10 cellular contexts compared by ENCODE assay signal in genomic region chr6:31658983-31659648, GRCh38. TPM values are rescaled to one million over a fixed set of nuclear protein-coding genes. Genes with fewer than 3 reads are reported as not detected.
DNase-seq lines count a peak whose midpoint lies in the region; ATAC-seq, FAIRE-seq and TF ChIP-seq lines count a peak whose summit lies in the region.
"Had no signal": no experiment of that assay in that cellular context is flagged by ENCODE, and none has a peak within 500 bp of the region (broad histone marks: within the 10 kb centered on the region; RNA-seq: fewer than 3 reads in every experiment).

No MANE protein-coding gene starts in this region.

- dilution Hi-C loops in endothelial cell of umbilical vein (cut with MboI; ENCODE audit: extremely low pct_ligation_motif_present, low sequenced_read_pairs): no loop called here

- H3K4me2 ChIP-seq in OCI-LY7 (ENCODE audit: low read length) (peak overlapping the region; percentile 97), endothelial cell of umbilical vein (ENCODE audit: insufficient read depth, low read length) (peak overlapping the region; percentile 67)

- H3K9me3 Mint-ChIP-seq in CD8-positive, alpha-beta T cell: no peaks in the 10 kb centered on the region
- H3K9me3 Mint-ChIP-seq in osteocyte (ENCODE audit: unreplicated experiment): no peaks in the 10 kb centered on the region

- peaks cover 75% of the 10 kb centered on the region for H3K4me1 Mint-ChIP-seq in CD8-positive, alpha-beta T cell (ENCODE audit: low read depth)
- H3K4me1 Mint-ChIP-seq in osteocyte (ENCODE audit: unreplicated experiment): peaks cover 48% of the 10 kb centered on the region

- no peak for TF ChIP-seq CTCF in CD8-positive, alpha-beta T cell (IDR thresholded peaks at IDR 0.05)
- TF ChIP-seq CTCF in OCI-LY7 (conservative IDR thresholded peaks at IDR 0.05; ENCODE audit: low read length): no peak
- TF ChIP-seq CTCF in endothelial cell of umbilical vein (IDR thresholded peaks at IDR 0.05; ENCODE audit: extremely low read depth in 1 of 2, insufficient read depth in 1 of 2, low read depth in 1 of 2, low read length in 2 of 2): no peak
- TF ChIP-seq CTCF in osteocyte (IDR thresholded peaks at IDR 0.05): no peak

- no peak for TF ChIP-seq POLR2A in endothelial cell of umbilical vein (IDR thresholded peaks at IDR 0.05; ENCODE audit: low read depth, low read length)

- no peak for DNase-seq in CD8-positive, alpha-beta T cell
- DNase-seq in OCI-LY7 (ENCODE audit: low spot score) (no peak), endothelial cell of umbilical vein (ENCODE audit: low read depth, low spot score) (no peak), osteocyte (ENCODE audit: extremely low spot score, unreplicated experiment) (no peak), NCI-H2107 (lab: John Stamatoyannopoulos, UW) (no peak)
- DNase-seq in effector CD4-positive, alpha-beta T cell: no peak
- DNase-seq: amniotic stem cell, NCI-H1105 had no signal

- peaks cover 53% of the 10 kb centered on the region for H3K4me1 ChIP-seq in CD8-positive, alpha-beta T cell (ENCODE audit: insufficient read depth, low read length)
- H3K4me1 ChIP-seq in OCI-LY7 (ENCODE audit: insufficient read depth, low read length, poor library complexity, severe bottlenecking) (peaks cover 55% of the 10 kb centered on the region), endothelial cell of umbilical vein (ENCODE audit: control insufficient read depth, extremely low read depth, insufficient read depth, low read length) (peaks cover 36% of the 10 kb centered on the region)

- POLR2A ChIA-PET in CD8-positive, alpha-beta T cell (lab: Charles Lee): interaction anchor here (1.9 kb wide), 1 partner anchor 71 kb away, joined by 5 read pairs; no protein-coding TSS in a partner anchor
- POLR2A ChIA-PET in OCI-LY7 (lab: Charles Lee): no interaction called here
- POLR2A ChIA-PET in endothelial cell of umbilical vein (lab: Charles Lee): interaction anchor here (0.9 kb wide), 1 partner anchor 156 kb away, joined by 4 read pairs; the partner anchor contains the start of genes HSPA1A and HSPA1L

- H3K9me3 ChIP-seq in CD8-positive, alpha-beta T cell (ENCODE audit: low read length): no peaks in the 10 kb centered on the region
- H3K9me3 ChIP-seq in OCI-LY7 (ENCODE audit: low read length): no peaks in the 10 kb centered on the region
- H3K9me3 ChIP-seq in endothelial cell of umbilical vein (replicated peaks; ENCODE audit: control insufficient read depth, insufficient read depth, low read length): no peaks in the 10 kb centered on the region

- H3K9me2 ChIP-seq in OCI-LY7 (ENCODE audit: insufficient read depth, low read length): no peaks in the 10 kb centered on the region

- CTCF ChIA-PET in CD8-positive, alpha-beta T cell (lab: Charles Lee): interaction anchor here (1.0 kb wide), 1 partner anchor 60 kb away, joined by 4 read pairs; no protein-coding TSS in a partner anchor
- CTCF ChIA-PET in OCI-LY7 (lab: Charles Lee; ENCODE audit: unreplicated experiment): no interaction called here
- CTCF ChIA-PET in endothelial cell of umbilical vein (lab: Charles Lee): no interaction called here

- no TSS peak for BruUV-seq in OCI-LY7 (replicated peaks; lab: Mats Ljungman, UMichigan)
- BruUV-seq in endothelial cell of umbilical vein (replicated peaks; lab: Mats Ljungman, UMichigan): no TSS peak

- FAIRE-seq in endothelial cell of umbilical vein (lab: Jason Lieb, UNC): no peak

- H4K20me1 ChIP-seq in OCI-LY7 (ENCODE audit: insufficient read depth, low read length) (no peaks in the 10 kb centered on the region), endothelial cell of umbilical vein (replicated peaks; ENCODE audit: control insufficient read depth, extremely low read depth, insufficient read depth, low read length) (no peaks in the 10 kb centered on the region)

- no peaks in the 10 kb centered on the region for H3K27me3 Mint-ChIP-seq in CD8-positive, alpha-beta T cell (ENCODE audit: low read depth)
- H3K27me3 Mint-ChIP-seq in osteocyte (ENCODE audit: unreplicated experiment): no peaks in the 10 kb centered on the region

- peak overlapping the region; percentile 97 for H3K4me3 ChIP-seq in CD8-positive, alpha-beta T cell (ENCODE audit: low read depth, low read length)
- peak overlapping the region; percentile 75 for H3K4me3 ChIP-seq in OCI-LY7 (ENCODE audit: low read depth, low read length, poor library complexity, severe bottlenecking)
- H3K4me3 ChIP-seq in endothelial cell of umbilical vein (replicated peaks in 1 of 3; ENCODE audit: insufficient read depth in 1 of 3, low read depth in 1 of 3, low read length in 3 of 3): peak overlapping the region in 2 of 3 experiments; percentile 70 to 76

- H3K79me2 ChIP-seq in OCI-LY7 (ENCODE audit: insufficient read depth, low read depth, low read length) (peaks cover 26% of the 10 kb centered on the region), endothelial cell of umbilical vein (ENCODE audit: control insufficient read depth, insufficient read depth, low read length) (peaks cover 25% of the 10 kb centered on the region)

- no peak for ATAC-seq in CD8-positive, alpha-beta T cell
- no peak for ATAC-seq in GM19351 (IDR thresholded peaks at IDR 0.05; ENCODE audit: unreplicated experiment)
- ATAC-seq in HG03196 (IDR thresholded peaks at IDR 0.05; ENCODE audit: unreplicated experiment): no peak

- H2AFZ ChIP-seq in OCI-LY7 (ENCODE audit: low read length) (no peak overlapping the region), endothelial cell of umbilical vein (ENCODE audit: low read depth, low read length) (no peak overlapping the region)

- no peak overlapping the region for H3K9ac ChIP-seq in endothelial cell of umbilical vein (replicated peaks; ENCODE audit: extremely low read depth, insufficient read depth, low read length)

- H3K9me1 ChIP-seq in endothelial cell of umbilical vein (replicated peaks; ENCODE audit: control insufficient read depth, extremely low read depth, insufficient read depth, low read length): no peaks in the 10 kb centered on the region

- peaks cover 52% of the 10 kb centered on the region for H3K36me3 Mint-ChIP-seq in CD8-positive, alpha-beta T cell
- peaks cover 13% of the 10 kb centered on the region for H3K36me3 Mint-ChIP-seq in osteocyte (ENCODE audit: unreplicated experiment)

- peak overlapping the region; percentile 92 for H3K4me3 Mint-ChIP-seq in CD8-positive, alpha-beta T cell
- peak overlapping the region; percentile 82 for H3K4me3 Mint-ChIP-seq in osteocyte (ENCODE audit: unreplicated experiment)

- H3K36me3 ChIP-seq in CD8-positive, alpha-beta T cell (ENCODE audit: insufficient read depth, low read length): no peaks in the 10 kb centered on the region
- H3K36me3 ChIP-seq in OCI-LY7 (ENCODE audit: insufficient read depth, low read length) (peaks cover 33% of the 10 kb centered on the region), endothelial cell of umbilical vein (ENCODE audit: control insufficient read depth in 2 of 2, extremely low read depth in 1 of 2, insufficient read depth in 2 of 2, low read length in 2 of 2) (peaks cover 3 to 4% of the 10 kb centered on the region in 2 experiments)

- intact Hi-C loops in CD8-positive, alpha-beta T cell (cut with DNase I, micrococcal nuclease): no loop called here
- intact Hi-C loops in OCI-LY7 (cut with micrococcal nuclease; ENCODE audit: unreplicated experiment) (no loop called here), endothelial cell of umbilical vein (cut with micrococcal nuclease) (no loop called here)

- H3K27ac Mint-ChIP-seq in CD8-positive, alpha-beta T cell: peak overlapping the region; percentile 93
- peak overlapping the region; percentile 84 for H3K27ac Mint-ChIP-seq in osteocyte (ENCODE audit: unreplicated experiment)

- peak overlapping the region; percentile 79 for H3K27ac ChIP-seq in CD8-positive, alpha-beta T cell (ENCODE audit: low read depth, low read length)
- no peak overlapping the region for H3K27ac ChIP-seq in OCI-LY7 (ENCODE audit: low read depth, low read length, poor library complexity, severe bottlenecking)
- no peak overlapping the region for H3K27ac ChIP-seq in endothelial cell of umbilical vein (ENCODE audit: insufficient read depth, low read depth, low read length)

- H3K27me3 ChIP-seq in CD8-positive, alpha-beta T cell (ENCODE audit: insufficient read depth, low read length): no peaks in the 10 kb centered on the region
- no peaks in the 10 kb centered on the region for H3K27me3 ChIP-seq in endothelial cell of umbilical vein (ENCODE audit: control insufficient read depth in 2 of 2, insufficient read depth in 2 of 2, low read length in 2 of 2)

RNA-seq across cellular contexts. Expression of gene C6orf47, which starts 1.5 kb away (rescaled TPM):
- 10 to 100 TPM; 13.3 to 13.4 TPM for total RNA-seq in CD8-positive, alpha-beta T cell
- 17.5 and 18.5 TPM in 2 replicates for total RNA-seq in OCI-LY7 (2014; rRNA removed; shearing (Covaris generic))
- total RNA-seq in OCI-LY7 (2022) (16.7 and 17.4 TPM in 2 replicates), endothelial cell of umbilical vein (12.8 and 15.0 TPM in 2 replicates), osteocyte (21.5 and 23.0 TPM in 2 replicates)
- polyA plus RNA-seq in endothelial cell of umbilical vein: 5.6 and 5.8 TPM in 2 replicates
- polyA plus RNA-seq in endothelial cell of umbilical vein (2011; cell fraction: cytosol; rRNA removed): 9.6 and 10.2 TPM in 2 replicates
- 7.1 and 7.6 TPM in 2 replicates for polyA plus RNA-seq in endothelial cell of umbilical vein (2011; cell fraction: nucleus; rRNA removed)
- polyA plus RNA-seq in endothelial cell of umbilical vein (2012): 9.6 and 9.8 TPM in 2 replicates
- 6.8 and 7.2 TPM in 2 replicates for polyA minus RNA-seq in endothelial cell of umbilical vein
- 6.7 TPM for polyA minus RNA-seq in endothelial cell of umbilical vein (2011; cell fraction: cytosol; rRNA and poly(A)+ RNA removed)
- polyA minus RNA-seq in endothelial cell of umbilical vein (2011; cell fraction: nucleus; rRNA and poly(A)+ RNA removed): 4.3 and 7.1 TPM in 2 replicates

RNA-seq across cellular contexts. Expression of gene APOM, which starts 3.4 kb away (rescaled TPM):
- total RNA-seq in CD8-positive, alpha-beta T cell: 1 to 10 TPM; 5.7 to 7.7 TPM
- 0.13 and 1.5 TPM in 2 replicates for total RNA-seq in OCI-LY7 (2014; rRNA removed; shearing (Covaris generic))
- total RNA-seq in OCI-LY7 (2022): 2.1 and 3.6 TPM in 2 replicates
- 0.97 TPM in 1 of 2 replicates, not detected in the other for total RNA-seq in endothelial cell of umbilical vein
- polyA plus RNA-seq in endothelial cell of umbilical vein: 2.5 and 2.6 TPM in 2 replicates
- polyA plus RNA-seq in endothelial cell of umbilical vein (2011; cell fraction: cytosol; rRNA removed): 1.5 and 2.9 TPM in 2 replicates
- 1.1 and 1.9 TPM in 2 replicates for polyA plus RNA-seq in endothelial cell of umbilical vein (2011; cell fraction: nucleus; rRNA removed)
- 0.59 and 0.74 TPM in 2 replicates for polyA plus RNA-seq in endothelial cell of umbilical vein (2012)
- polyA minus RNA-seq in endothelial cell of umbilical vein: 0.83 TPM in 1 of 2 replicates, not detected in the other
- 2.2 TPM for polyA minus RNA-seq in endothelial cell of umbilical vein (2011; cell fraction: cytosol; rRNA and poly(A)+ RNA removed)
- polyA minus RNA-seq in endothelial cell of umbilical vein (2011; cell fraction: nucleus; rRNA and poly(A)+ RNA removed): not detected in 2 replicates
- total RNA-seq in osteocyte: 2.2 and 4.0 TPM in 2 replicates

RNA-seq across cellular contexts. Expression of gene GPANK1, which starts 5.7 kb away (rescaled TPM):
- 10 to 100 TPM in 1 of 2 experiments, 1 to 10 TPM in 1; 9.8 to 10.8 TPM for total RNA-seq in CD8-positive, alpha-beta T cell
- 34.3 and 50.9 TPM in 2 replicates for total RNA-seq in OCI-LY7 (2014; rRNA removed; shearing (Covaris generic))
- total RNA-seq in OCI-LY7 (2022) (38.8 and 40.7 TPM in 2 replicates), endothelial cell of umbilical vein (11.7 and 12.6 TPM in 2 replicates), osteocyte (17.0 and 18.7 TPM in 2 replicates)
- polyA plus RNA-seq in endothelial cell of umbilical vein: 13.3 and 17.5 TPM in 2 replicates
- 11.8 and 16.0 TPM in 2 replicates for polyA plus RNA-seq in endothelial cell of umbilical vein (2011; cell fraction: cytosol; rRNA removed)
- 10.5 and 12.5 TPM in 2 replicates for polyA plus RNA-seq in endothelial cell of umbilical vein (2011; cell fraction: nucleus; rRNA removed)
- 7.3 and 7.5 TPM in 2 replicates for polyA plus RNA-seq in endothelial cell of umbilical vein (2012)
- polyA minus RNA-seq in endothelial cell of umbilical vein: 3.6 and 4.5 TPM in 2 replicates
- polyA minus RNA-seq in endothelial cell of umbilical vein (2011; cell fraction: cytosol; rRNA and poly(A)+ RNA removed): 12.7 TPM
- 5.0 and 6.1 TPM in 2 replicates for polyA minus RNA-seq in endothelial cell of umbilical vein (2011; cell fraction: nucleus; rRNA and poly(A)+ RNA removed)

RNA-seq across cellular contexts. Expression of gene BAG6, which starts 6.7 kb away (rescaled TPM):
- 100 to 1,000 TPM; 203 to 206 TPM for total RNA-seq in CD8-positive, alpha-beta T cell
- total RNA-seq in OCI-LY7 (2014; rRNA removed; shearing (Covaris generic)): 191 and 233 TPM in 2 replicates
- total RNA-seq in OCI-LY7 (2022) (320 and 323 TPM in 2 replicates), endothelial cell of umbilical vein (314 and 322 TPM in 2 replicates), osteocyte (382 and 386 TPM in 2 replicates)
- 190 and 234 TPM in 2 replicates for polyA plus RNA-seq in endothelial cell of umbilical vein
- 129 and 155 TPM in 2 replicates for polyA plus RNA-seq in endothelial cell of umbilical vein (2011; cell fraction: cytosol; rRNA removed)
- polyA plus RNA-seq in endothelial cell of umbilical vein (2011; cell fraction: nucleus; rRNA removed): 340 and 410 TPM in 2 replicates
- polyA plus RNA-seq in endothelial cell of umbilical vein (2012): 208 and 213 TPM in 2 replicates
- 222 and 230 TPM in 2 replicates for polyA minus RNA-seq in endothelial cell of umbilical vein
- polyA minus RNA-seq in endothelial cell of umbilical vein (2011; cell fraction: cytosol; rRNA and poly(A)+ RNA removed): 124 TPM
- polyA minus RNA-seq in endothelial cell of umbilical vein (2011; cell fraction: nucleus; rRNA and poly(A)+ RNA removed): 75.0 and 103 TPM in 2 replicates

RNA-seq across cellular contexts. Expression of gene CSNK2B, which starts 6.8 kb away (rescaled TPM):
- 10 to 100 TPM; 80.9 to 86.1 TPM for total RNA-seq in CD8-positive, alpha-beta T cell
- 207 and 230 TPM in 2 replicates for total RNA-seq in OCI-LY7 (2014; rRNA removed; shearing (Covaris generic))
- total RNA-seq in OCI-LY7 (2022): 245 and 254 TPM in 2 replicates
- total RNA-seq in endothelial cell of umbilical vein: 206 and 214 TPM in 2 replicates
- 159 and 160 TPM in 2 replicates for polyA plus RNA-seq in endothelial cell of umbilical vein
- 125 and 156 TPM in 2 replicates for polyA plus RNA-seq in endothelial cell of umbilical vein (2011; cell fraction: cytosol; rRNA removed)
- polyA plus RNA-seq in endothelial cell of umbilical vein (2011; cell fraction: nucleus; rRNA removed): 244 and 270 TPM in 2 replicates
- 223 and 277 TPM in 2 replicates for polyA plus RNA-seq in endothelial cell of umbilical vein (2012)
- 113 and 119 TPM in 2 replicates for polyA minus RNA-seq in endothelial cell of umbilical vein
- polyA minus RNA-seq in endothelial cell of umbilical vein (2011; cell fraction: cytosol; rRNA and poly(A)+ RNA removed): 83.8 TPM
- polyA minus RNA-seq in endothelial cell of umbilical vein (2011; cell fraction: nucleus; rRNA and poly(A)+ RNA removed): 54.0 and 68.9 TPM in 2 replicates
- 142 and 163 TPM in 2 replicates for total RNA-seq in osteocyte
